ENCODE assay signal across 1 cellular context in genomic region chr14:98951521-98952152, GRCh38.
TF ChIP-seq lines count a peak whose summit lies in the region.

No MANE protein-coding gene starts in this region.

TF ChIP-seq in HEK293, 187 proteins besides CTCF, POLR2A, EP300 and RAD21:
- TF ChIP-seq ZNF280C (tag by site-specific recombination; IDR thresholded peaks at IDR 0.05) (no peak), ZBTB49 (tag by site-specific recombination; IDR thresholded peaks at IDR 0.05; ENCODE audit: low read depth) (no peak), ZNF148 (tag by site-specific recombination; IDR thresholded peaks at IDR 0.05; ENCODE audit: borderline replicate concordance) (no peak), SCRT2 (tag by site-specific recombination; IDR thresholded peaks at IDR 0.05) (peak; percentile 53), ZNF747 (tag by site-specific recombination; IDR thresholded peaks at IDR 0.05) (no peak), ZBTB1 (tag by site-specific recombination; IDR thresholded peaks at IDR 0.05) (no peak)
